In the genomic region with DNA sequence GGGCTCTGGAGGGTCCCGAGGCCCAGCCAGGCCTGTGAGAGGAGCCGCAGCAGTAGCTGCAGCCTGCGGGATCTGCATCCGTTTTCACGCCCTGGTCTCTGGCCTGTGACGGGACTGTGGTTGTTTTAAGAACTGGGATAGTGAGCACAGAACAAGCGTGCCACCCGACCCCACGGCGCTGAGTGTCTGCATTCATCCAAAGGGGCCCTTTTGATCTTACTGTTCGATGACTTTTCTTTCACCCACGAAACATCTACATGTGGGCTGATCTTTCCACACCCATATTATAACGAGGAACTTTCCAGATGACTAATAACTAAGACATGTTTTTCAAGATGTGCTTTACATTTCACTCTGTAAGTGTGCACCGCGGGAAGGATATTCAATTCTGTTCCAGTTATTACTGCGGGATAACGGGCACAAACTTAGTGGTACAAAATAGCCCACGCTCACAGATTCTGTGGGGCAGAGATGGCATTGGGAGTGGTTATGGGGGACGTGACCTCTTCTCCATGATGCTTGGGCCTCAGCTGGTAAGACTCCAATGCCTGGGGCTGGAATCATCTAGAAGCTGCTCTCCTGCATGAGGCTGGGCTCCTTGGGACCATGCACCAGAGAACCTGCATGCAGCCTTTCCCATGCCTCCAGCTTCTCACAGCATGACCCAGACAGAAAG, we compare ENCODE assay signal across 12 cellular contexts.
DNase-seq lines count a peak whose midpoint lies in the region; ATAC-seq and TF ChIP-seq lines count a peak whose summit lies in the region.
"Had no signal": no experiment of that assay in that cellular context is flagged by ENCODE, and none has a peak within 500 bp of the region (broad histone marks: within the 10 kb centered on the region; RNA-seq: fewer than 3 reads in every experiment).

No MANE protein-coding gene starts in this region.

- H3K27me3 Mint-ChIP-seq in activated naive CD8-positive, alpha-beta T cell treated with anti-CD3 and anti-CD28 coated beads, Interleukin-2, amount 50 U/mL, for 24 hours, result peaks cover 14% of the 10 kb centered on the region
- peaks cover 9% of the 10 kb centered on the region for H3K27me3 Mint-ChIP-seq in activated naive CD8-positive, alpha-beta T cell treated with anti-CD3 and anti-CD28 coated beads for 36 hours
- peaks cover 12% of the 10 kb centered on the region for H3K27me3 Mint-ChIP-seq in neural progenitor cell (ENCODE audit: insufficient read depth, low read depth)

- H3K9me3 ChIP-seq in vagina, result no peaks in the 10 kb centered on the region
- H3K9me3 ChIP-seq in neural progenitor cell (ENCODE audit: low read depth), result no peaks in the 10 kb centered on the region

- H3K36me3 ChIP-seq in vagina (no peaks in the 10 kb centered on the region), neural progenitor cell (no peaks in the 10 kb centered on the region)

- H3K9ac ChIP-seq in neural progenitor cell, result no peak overlapping the region

- no peaks in the 10 kb centered on the region for H3K27me3 ChIP-seq in vagina
- H3K27me3 ChIP-seq in neural progenitor cell, result no peaks in the 10 kb centered on the region

- H3K36me3 Mint-ChIP-seq in activated naive CD8-positive, alpha-beta T cell treated with anti-CD3 and anti-CD28 coated beads, Interleukin-2, amount 50 U/mL, for 24 hours (ENCODE audit: low read depth), result no peaks in the 10 kb centered on the region
- no peaks in the 10 kb centered on the region for H3K36me3 Mint-ChIP-seq in activated naive CD8-positive, alpha-beta T cell treated with anti-CD3 and anti-CD28 coated beads for 36 hours
- H3K36me3 Mint-ChIP-seq in neural progenitor cell, result no peaks in the 10 kb centered on the region

- intact Hi-C loops in vagina (cut with DNase I), result no loop called here

- no peak for TF ChIP-seq POLR2A in vagina (IDR thresholded peaks at IDR 0.05)

- no peaks in the 10 kb centered on the region for H4K20me1 ChIP-seq in neural progenitor cell (ENCODE audit: low read depth)

- peaks cover 38% of the 10 kb centered on the region for H3K4me1 ChIP-seq in vagina
- H3K4me1 ChIP-seq in neural progenitor cell, result peaks cover 30% of the 10 kb centered on the region

- H2AFZ ChIP-seq in neural progenitor cell (replicated peaks), result no peak overlapping the region
- H2AFZ ChIP-seq: PC-9 had no signal

- peaks cover 3% of the 10 kb centered on the region for H3K9me3 Mint-ChIP-seq in activated naive CD8-positive, alpha-beta T cell treated with anti-CD3 and anti-CD28 coated beads, Interleukin-2, amount 50 U/mL, for 24 hours
- no peaks in the 10 kb centered on the region for H3K9me3 Mint-ChIP-seq in activated naive CD8-positive, alpha-beta T cell treated with anti-CD3 and anti-CD28 coated beads for 36 hours
- H3K9me3 Mint-ChIP-seq in neural progenitor cell, result no peaks in the 10 kb centered on the region

- peaks cover 38% of the 10 kb centered on the region for H3K4me1 Mint-ChIP-seq in activated naive CD8-positive, alpha-beta T cell treated with anti-CD3 and anti-CD28 coated beads, Interleukin-2, amount 50 U/mL, for 24 hours
- peaks cover 8% of the 10 kb centered on the region for H3K4me1 Mint-ChIP-seq in activated naive CD8-positive, alpha-beta T cell treated with anti-CD3 and anti-CD28 coated beads for 36 hours
- H3K4me1 Mint-ChIP-seq in neural progenitor cell, result peaks cover 38% of the 10 kb centered on the region

- ATAC-seq in activated naive CD8-positive, alpha-beta T cell treated with anti-CD3 and anti-CD28 coated beads, Interleukin-2, amount 50 U/mL, for 24 hours, result peak; percentile 81
- ATAC-seq in GM21825 (IDR thresholded peaks at IDR 0.05; ENCODE audit: unreplicated experiment), result no peak
- ATAC-seq: left cardiac atrium had no signal

- DNase-seq in activated naive CD8-positive, alpha-beta T cell treated with anti-CD3 and anti-CD28 coated beads, Interleukin-2, amount 50 U/mL, for 24 hours, result peak; percentile 43
- DNase-seq in activated naive CD8-positive, alpha-beta T cell treated with anti-CD3 and anti-CD28 coated beads for 36 hours, result no peak
- DNase-seq in choroid plexus epithelial cell (ENCODE audit: low read depth), result peak; percentile 74
- peak; percentile 32 for DNase-seq in renal cortical epithelial cell (ENCODE audit: low read depth)
- no peak for DNase-seq in vagina (ENCODE audit: extremely low spot score in 2 of 2)
- no peak for DNase-seq in neural progenitor cell (ENCODE audit: low spot score)
- DNase-seq in NCI-H2107 treated with DMSO at 0.1 percent for 48 hours (lab: John Stamatoyannopoulos, UW; ENCODE audit: unreplicated experiment), result no peak
- DNase-seq: anterior cingulate cortex, left cardiac atrium, NCI-H1930, PC-9 had no signal

- peak overlapping the region; percentile 13 for H3K4me3 Mint-ChIP-seq in activated naive CD8-positive, alpha-beta T cell treated with anti-CD3 and anti-CD28 coated beads, Interleukin-2, amount 50 U/mL, for 24 hours
- no peak overlapping the region for H3K4me3 Mint-ChIP-seq in activated naive CD8-positive, alpha-beta T cell treated with anti-CD3 and anti-CD28 coated beads for 36 hours
- H3K4me3 Mint-ChIP-seq in neural progenitor cell, result no peak overlapping the region

- H3K4me3 ChIP-seq in choroid plexus epithelial cell (ENCODE audit: low read depth, low read length) (no peak overlapping the region), vagina (no peak overlapping the region), neural progenitor cell (no peak overlapping the region)
- H3K4me3 ChIP-seq: PC-9 had no signal

- peak overlapping the region; percentile 63 for H3K27ac Mint-ChIP-seq in activated naive CD8-positive, alpha-beta T cell treated with anti-CD3 and anti-CD28 coated beads, Interleukin-2, amount 50 U/mL, for 24 hours
- no peak overlapping the region for H3K27ac Mint-ChIP-seq in activated naive CD8-positive, alpha-beta T cell treated with anti-CD3 and anti-CD28 coated beads for 36 hours
- no peak overlapping the region for H3K27ac Mint-ChIP-seq in neural progenitor cell

- peak overlapping the region; percentile 46 for H3K27ac ChIP-seq in vagina
- H3K27ac ChIP-seq in neural progenitor cell, result no peak overlapping the region
- H3K27ac ChIP-seq: PC-9 had no signal

- H3K79me2 ChIP-seq in neural progenitor cell (ENCODE audit: low read depth), result no peaks in the 10 kb centered on the region

- TF ChIP-seq CTCF in choroid plexus epithelial cell (conservative IDR thresholded peaks at IDR 0.05; ENCODE audit: low read depth, low read length), result no peak
- no peak for TF ChIP-seq CTCF in vagina (IDR thresholded peaks at IDR 0.05)
- no peak for TF ChIP-seq CTCF in neural progenitor cell (IDR thresholded peaks at IDR 0.05)

- H3K4me2 ChIP-seq in neural progenitor cell, result no peak overlapping the region
- H3K4me2 ChIP-seq: PC-9 had no signal

- no peaks in the 10 kb centered on the region for H3F3A ChIP-seq in neural progenitor cell (ENCODE audit: low read depth)

Comparison
In these comparisons a context has a peak if more than half of its experiments do, and no peak if none do; other contexts are left out.
1. DNase-seq: peak in activated naive CD8-positive, alpha-beta T cell treated with anti-CD3 and anti-CD28 coated beads, Interleukin-2, amount 50 U/mL, for 24 hours (single experiment), choroid plexus epithelial cell (single experiment) and renal cortical epithelial cell (single experiment); none in activated naive CD8-positive, alpha-beta T cell treated with anti-CD3 and anti-CD28 coated beads for 36 hours (single experiment), vagina (0 of 2), neural progenitor cell (single experiment) and NCI-H2107 treated with DMSO at 0.1 percent for 48 hours (single experiment).